Comparison of ENCODE assay signal across 8 cellular contexts in the genomic region with DNA sequence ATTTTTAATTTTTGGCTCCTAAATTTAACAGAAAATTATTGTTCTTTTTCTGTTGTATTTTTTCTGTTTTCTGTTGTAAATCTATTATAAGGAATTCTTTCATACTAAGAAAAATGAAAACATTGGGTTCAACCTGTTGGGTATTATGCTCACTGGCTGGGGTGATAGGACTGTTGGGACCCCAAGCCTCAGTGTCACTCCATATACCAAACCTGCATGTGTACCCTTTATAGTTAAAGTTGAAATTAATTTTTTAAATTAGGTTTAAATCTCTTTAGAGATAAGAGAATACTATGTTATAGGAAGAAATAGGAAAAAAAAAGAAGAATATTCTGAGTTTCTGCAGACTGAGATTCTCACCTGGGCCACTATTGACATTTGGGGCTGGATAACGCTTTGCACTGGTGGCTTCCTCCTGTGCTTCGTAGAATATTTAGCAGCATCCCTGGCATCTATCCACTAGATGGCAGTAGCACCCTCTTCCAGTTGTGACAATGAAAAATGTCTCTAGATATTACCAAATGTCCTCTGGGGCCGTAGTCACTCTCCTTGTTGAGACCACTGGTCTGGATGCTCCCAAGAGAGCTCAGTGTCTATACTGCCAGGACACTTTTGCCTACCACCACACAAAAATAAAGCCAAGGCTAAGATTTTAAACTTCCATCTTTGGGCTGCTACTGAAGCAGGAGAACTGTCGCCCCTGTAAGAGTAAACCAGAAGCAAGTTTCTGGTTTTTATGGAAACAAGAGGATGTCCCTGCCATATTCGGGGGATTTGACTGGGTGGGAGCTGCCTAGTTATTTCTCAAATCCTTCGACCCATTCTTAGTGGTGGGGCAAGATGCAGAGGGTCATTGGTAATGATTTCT. TPM values are rescaled to one million over a fixed set of nuclear protein-coding genes. Genes with fewer than 3 reads are reported as not detected.
DNase-seq lines count a peak whose midpoint lies in the region; ATAC-seq and TF ChIP-seq lines count a peak whose summit lies in the region.

No MANE protein-coding gene starts in this region.

- peaks cover 0 to 10% of the 10 kb centered on the region in 2 donors for H3K36me3 Mint-ChIP-seq in activated naive CD4-positive, alpha-beta T cell treated with anti-CD3 and anti-CD28 coated beads, Interleukin-2, amount 50 U/mL, for 72 hours

- H3K27ac ChIP-seq in cardiac muscle cell = no peak overlapping the region

- no peaks in the 10 kb centered on the region for H3K9me3 ChIP-seq in cardiac muscle cell (ENCODE audit: low read depth)

- no peaks in the 10 kb centered on the region for H3K9me3 Mint-ChIP-seq in activated naive CD4-positive, alpha-beta T cell treated with anti-CD3 and anti-CD28 coated beads, Interleukin-2, amount 50 U/mL, for 72 hours

- ATAC-seq in GM21529 (IDR thresholded peaks at IDR 0.05; ENCODE audit: unreplicated experiment) = peak; percentile 98
- ATAC-seq in SK-N-SH treated with all-trans-retinoic acid at 6 μM for 48 hours = peak; percentile 98
- peak; percentile 64 to 69 for ATAC-seq in activated naive CD4-positive, alpha-beta T cell treated with anti-CD3 and anti-CD28 coated beads, Interleukin-2, amount 50 U/mL, for 72 hours

- no peaks in the 10 kb centered on the region for H3K27me3 ChIP-seq in cardiac muscle cell

- no peaks in the 10 kb centered on the region for H3K36me3 ChIP-seq in cardiac muscle cell

- H3K4me1 ChIP-seq in cardiac muscle cell (ENCODE audit: low read depth) = no peaks in the 10 kb centered on the region

- H3K4me3 ChIP-seq in cardiac muscle cell = no peak overlapping the region

- TF ChIP-seq CTCF in LNCAP (IDR thresholded peaks at IDR 0.05) (peak; percentile 60), cardiac muscle cell (IDR thresholded peaks at IDR 0.05; ENCODE audit: low read depth, low read length) (peak; percentile 64)

- peak overlapping the region in 1 of 2 donors; percentile 50 for H3K27ac Mint-ChIP-seq in activated naive CD4-positive, alpha-beta T cell treated with anti-CD3 and anti-CD28 coated beads, Interleukin-2, amount 50 U/mL, for 72 hours

- peak; percentile 77 for DNase-seq in DMS53 (lab: John Stamatoyannopoulos, UW)
- DNase-seq in activated naive CD4-positive, alpha-beta T cell treated with anti-CD3 and anti-CD28 coated beads, Interleukin-2, amount 50 U/mL, for 72 hours (ENCODE audit: low spot score in 2 of 2) = peak in 1 of 2 donors; percentile 36
- DNase-seq in cardiac muscle cell (ENCODE audit: low read depth in 1 of 2, low spot score in 1 of 2) = peak; percentile 60 to 82
- peak; percentile 56 for DNase-seq in retina
- DNase-seq in mesenteric fat pad (ENCODE audit: low spot score) = no peak

TF ChIP-seq in SK-N-SH treated with all-trans-retinoic acid at 6 μM for 48 hours, 23 proteins besides CTCF, POLR2A, EP300 and RAD21:
- no peak for TF ChIP-seq PPARA (CRISPR knock-in tag; IDR thresholded peaks at IDR 0.05; ENCODE audit: borderline replicate concordance)
- TF ChIP-seq ESRRG (CRISPR knock-in tag; IDR thresholded peaks at IDR 0.05) = no peak
- no peak for TF ChIP-seq CSDC2 (CRISPR knock-in tag; IDR thresholded peaks at IDR 0.05)
- TF ChIP-seq ZFP30 (CRISPR knock-in tag; IDR thresholded peaks at IDR 0.05) = no peak
- TF ChIP-seq ISL1 (CRISPR knock-in tag; IDR thresholded peaks at IDR 0.05) = no peak
- no peak for TF ChIP-seq TOX (CRISPR knock-in tag; IDR thresholded peaks at IDR 0.05; ENCODE audit: borderline replicate concordance)
- TF ChIP-seq ZNF565 (CRISPR knock-in tag; conservative IDR thresholded peaks at IDR 0.05; ENCODE audit: low read depth) = no peak
- no peak for TF ChIP-seq GLIS3 (CRISPR knock-in tag; IDR thresholded peaks at IDR 0.05)
- no peak for TF ChIP-seq BACH2 (CRISPR knock-in tag; IDR thresholded peaks at IDR 0.05; ENCODE audit: borderline replicate concordance)
- TF ChIP-seq, protein P1, sequence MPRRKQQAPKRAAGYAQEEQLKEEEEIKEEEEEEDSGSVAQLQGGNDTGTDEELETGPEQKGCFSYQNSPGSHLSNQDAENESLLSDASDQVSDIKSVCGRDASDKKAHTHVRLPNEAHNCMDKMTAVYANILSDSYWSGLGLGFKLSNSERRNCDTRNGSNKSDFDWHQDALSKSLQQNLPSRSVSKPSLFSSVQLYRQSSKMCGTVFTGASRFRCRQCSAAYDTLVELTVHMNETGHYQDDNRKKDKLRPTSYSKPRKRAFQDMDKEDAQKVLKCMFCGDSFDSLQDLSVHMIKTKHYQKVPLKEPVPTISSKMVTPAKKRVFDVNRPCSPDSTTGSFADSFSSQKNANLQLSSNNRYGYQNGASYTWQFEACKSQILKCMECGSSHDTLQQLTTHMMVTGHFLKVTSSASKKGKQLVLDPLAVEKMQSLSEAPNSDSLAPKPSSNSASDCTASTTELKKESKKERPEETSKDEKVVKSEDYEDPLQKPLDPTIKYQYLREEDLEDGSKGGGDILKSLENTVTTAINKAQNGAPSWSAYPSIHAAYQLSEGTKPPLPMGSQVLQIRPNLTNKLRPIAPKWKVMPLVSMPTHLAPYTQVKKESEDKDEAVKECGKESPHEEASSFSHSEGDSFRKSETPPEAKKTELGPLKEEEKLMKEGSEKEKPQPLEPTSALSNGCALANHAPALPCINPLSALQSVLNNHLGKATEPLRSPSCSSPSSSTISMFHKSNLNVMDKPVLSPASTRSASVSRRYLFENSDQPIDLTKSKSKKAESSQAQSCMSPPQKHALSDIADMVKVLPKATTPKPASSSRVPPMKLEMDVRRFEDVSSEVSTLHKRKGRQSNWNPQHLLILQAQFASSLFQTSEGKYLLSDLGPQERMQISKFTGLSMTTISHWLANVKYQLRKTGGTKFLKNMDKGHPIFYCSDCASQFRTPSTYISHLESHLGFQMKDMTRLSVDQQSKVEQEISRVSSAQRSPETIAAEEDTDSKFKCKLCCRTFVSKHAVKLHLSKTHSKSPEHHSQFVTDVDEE (CRISPR knock-in tag; IDR thresholded peaks at IDR 0.05) = no peak
- no peak for TF ChIP-seq ARNTL (CRISPR knock-in tag; IDR thresholded peaks at IDR 0.05; ENCODE audit: borderline replicate concordance, low read depth)
- TF ChIP-seq OSR1 (CRISPR knock-in tag; IDR thresholded peaks at IDR 0.05) = no peak

RNA-seq across cellular contexts. Expression of gene CLTRN, which starts 22.4 kb away (rescaled TPM):
- 1 to 10 TPM in 1 of 2 donors, not detected in 1; 1.0 TPM for total RNA-seq in activated naive CD4-positive, alpha-beta T cell treated with anti-CD3 and anti-CD28 coated beads, Interleukin-2, amount 50 U/mL, for 72 hours
- total RNA-seq in cardiac muscle cell = 0.32 and 1.0 TPM in 2 replicates
- 0.96 and 3.7 TPM in 2 replicates for polyA plus RNA-seq in cardiac muscle cell
- not detected for total RNA-seq in mesenteric fat pad

RNA-seq across cellular contexts. Expression of gene CA5B, which starts 51.0 kb away (rescaled TPM):
- total RNA-seq in activated naive CD4-positive, alpha-beta T cell treated with anti-CD3 and anti-CD28 coated beads, Interleukin-2, amount 50 U/mL, for 72 hours = 10 to 100 TPM; 12.4 to 15.4 TPM
- total RNA-seq in cardiac muscle cell = 5.6 and 9.9 TPM in 2 replicates
- polyA plus RNA-seq in cardiac muscle cell = 7.1 and 10.4 TPM in 2 replicates
- 14.1 TPM for total RNA-seq in mesenteric fat pad
